25 cellular contexts compared by ENCODE assay signal in genomic region chr1:4268890-4269286, GRCh38.
"Had no signal": no experiment of that assay in that cellular context is flagged by ENCODE, and none has a peak within 500 bp of the region (broad histone marks: within the 10 kb centered on the region; RNA-seq: fewer than 3 reads in every experiment).

No MANE protein-coding gene starts in this region.

- H3K9me3 Mint-ChIP-seq: immature natural killer cell; mesothelial cell of epicardium; natural killer cell; stimulated activated naive B cell treated with anti-CD40 and anti-IgM and Interleukin-4, amounts not matched to agents 10 μg/mL and 1 μg/mL and 100 μg/mL, for 72 hours had no signal

- ATAC-seq: natural killer cell; psoas muscle; sciatic nerve; stimulated activated naive B cell treated with anti-CD40 and anti-IgM and Interleukin-4, amounts not matched to agents 10 μg/mL and 1 μg/mL and 100 μg/mL, for 72 hours; stimulated activated naive CD8-positive, alpha-beta T cell treated with anti-CD3 and anti-CD28 coated beads, Interleukin-15, Interleukin-2, amounts not matched to agents 100 U/mL and 50 U/mL, for 24 hours; upper lobe of right lung had no signal

- H3K36me3 ChIP-seq: left ventricle myocardium inferior, pancreas, right atrium auricular region, stomach, thyroid gland, transverse colon, upper lobe of right lung had no signal

- H3K9me3 ChIP-seq: left ventricle myocardium inferior, pancreas, psoas muscle, right atrium auricular region, stomach, testis, thyroid gland, transverse colon, upper lobe of right lung had no signal

- H3K4me1 ChIP-seq: left ventricle myocardium inferior, pancreas, psoas muscle, right atrium auricular region, stomach, testis, thyroid gland, transverse colon, upper lobe of right lung had no signal

- DNase-seq: hippocampal formation; immature natural killer cell; left ventricle myocardium inferior; mesendoderm; naive B cell; natural killer cell; nucleus accumbens; pancreas; psoas muscle; stimulated activated CD4-positive, alpha-beta T cell treated with anti-CD3 and anti-CD28 coated beads, Interleukin-12 subunit alpha, Interleukin-12 subunit beta, amount 100 ng/mL, for 4 hours; stimulated activated CD4-positive, alpha-beta T cell treated with anti-CD3 and anti-CD28 coated beads, Interleukin-15, amount 100 ng/mL, for 24 hours; stimulated activated CD4-positive, alpha-beta T cell treated with anti-CD3 and anti-CD28 coated beads, Interleukin-2, amount 100 ng/mL, for 24 hours; stimulated activated CD4-positive, alpha-beta T cell treated with anti-CD3 and anti-CD28 coated beads, Interleukin-4, amount 100 ng/mL, for 1 hour; stimulated activated naive B cell treated with anti-CD40 and anti-IgM and Interleukin-4, amounts not matched to agents 10 μg/mL and 1 μg/mL and 100 μg/mL, for 72 hours; stimulated activated naive CD8-positive, alpha-beta T cell treated with anti-CD3 and anti-CD28 coated beads, Interleukin-15, Interleukin-2, amounts not matched to agents 100 U/mL and 50 U/mL, for 24 hours; stomach; testis; thyroid gland; transverse colon; upper lobe of right lung had no signal

- H3K27me3 ChIP-seq: pancreas, right atrium auricular region, testis, thyroid gland, transverse colon had no signal

- H3K27ac Mint-ChIP-seq: immature natural killer cell; mesothelial cell of epicardium; naive B cell; natural killer cell; stimulated activated naive B cell treated with anti-CD40 and anti-IgM and Interleukin-4, amounts not matched to agents 10 μg/mL and 1 μg/mL and 100 μg/mL, for 72 hours had no signal

- H3K4me1 Mint-ChIP-seq: mesothelial cell of epicardium had no signal

- H3K27ac ChIP-seq: left ventricle myocardium inferior, pancreas, psoas muscle, right atrium auricular region, skin epidermis, stomach, testis, thyroid gland, transverse colon, upper lobe of right lung had no signal

- H3K36me3 Mint-ChIP-seq: immature natural killer cell; mesothelial cell of epicardium; naive B cell; natural killer cell; stimulated activated naive B cell treated with anti-CD40 and anti-IgM and Interleukin-4, amounts not matched to agents 10 μg/mL and 1 μg/mL and 100 μg/mL, for 72 hours had no signal

- H3K4me3 ChIP-seq: left ventricle myocardium inferior, lung, pancreas, psoas muscle, right atrium auricular region, skin epidermis, stomach, testis, thyroid gland, transverse colon, upper lobe of right lung had no signal

- H3K4me3 Mint-ChIP-seq: immature natural killer cell; mesothelial cell of epicardium; naive B cell; natural killer cell; stimulated activated naive B cell treated with anti-CD40 and anti-IgM and Interleukin-4, amounts not matched to agents 10 μg/mL and 1 μg/mL and 100 μg/mL, for 72 hours had no signal
